ENCODE assay signal across 8 cellular contexts in the genomic region with DNA sequence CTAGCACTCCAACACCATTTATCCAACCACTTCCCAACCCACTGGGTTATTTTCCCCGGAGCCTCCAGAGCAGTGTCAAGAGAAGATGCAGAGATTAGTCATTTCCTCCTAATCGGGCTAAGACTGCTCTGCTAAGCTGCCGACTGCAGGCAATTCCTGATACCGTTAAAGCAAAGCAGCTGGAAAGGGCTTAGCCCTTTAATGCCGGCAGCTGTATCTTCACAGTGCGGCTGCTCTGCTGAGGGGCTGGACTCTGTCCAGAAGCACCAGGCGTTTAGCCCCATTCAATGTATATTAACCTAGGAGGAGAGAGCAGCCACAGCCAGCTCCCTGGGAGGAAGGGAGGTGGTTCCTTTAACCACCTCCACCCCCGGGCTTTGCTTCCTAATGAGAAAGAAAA. TPM values are rescaled to one million over a fixed set of nuclear protein-coding genes. Genes with fewer than 3 reads are reported as not detected.
DNase-seq lines count a peak whose midpoint lies in the region; TF ChIP-seq lines count a peak whose summit lies in the region.

No MANE protein-coding gene starts in this region.

- no peak overlapping the region for H4K8ac ChIP-seq in neuronal stem cell (ENCODE audit: low read depth, low read length)

- no peak for TF ChIP-seq POLR2A in thyroid gland (IDR thresholded peaks at IDR 0.05)

- WGBS in neuronal stem cell (ENCODE audit: extremely low coverage in 2 of 2, insufficient read length in 2 of 2, insufficient replicate concordance in 1 of 2), 2 donors, result no CpG with 5 or more reads among the region's 8 CpGs
- WGBS in thyroid gland, 2 donors, result 11 to 13% methylated on average over 8 of the region's 8 CpGs

- H3K4me1 ChIP-seq in neuronal stem cell (ENCODE audit: control insufficient read depth in 2 of 2, insufficient read depth in 1 of 2, low read depth in 1 of 2, low read length in 2 of 2) (peaks cover 0 to 23% of the 10 kb centered on the region in 2 donors), Karpas-422 (ENCODE audit: low read length) (no peaks in the 10 kb centered on the region), thyroid gland (no peaks in the 10 kb centered on the region)

- no peaks in the 10 kb centered on the region for H4K20me1 ChIP-seq in Karpas-422 (ENCODE audit: insufficient read depth, low read depth, low read length)

- H3K4ac ChIP-seq in neuronal stem cell (ENCODE audit: low read length), result no peak overlapping the region

- no peak overlapping the region for H2BK12ac ChIP-seq in neuronal stem cell (ENCODE audit: low read length)

- peaks cover 13 to 40% of the 10 kb centered on the region in 2 donors for H3K36me3 ChIP-seq in neuronal stem cell (replicated peaks in 1 of 2; ENCODE audit: control insufficient read depth in 2 of 2, insufficient read depth in 2 of 2, low read length in 2 of 2)
- H3K36me3 ChIP-seq in Karpas-422 (ENCODE audit: insufficient read depth, low read length), result peaks cover 4% of the 10 kb centered on the region; the same call in 1 of the 2 replicates
- H3K36me3 ChIP-seq in thyroid gland, result no peaks in the 10 kb centered on the region

- H2AK5ac ChIP-seq in neuronal stem cell (ENCODE audit: low read depth, low read length), result no peak overlapping the region

- no peaks in the 10 kb centered on the region for H3K79me1 ChIP-seq in neuronal stem cell (ENCODE audit: low read depth, low read length)

- no peak overlapping the region for H3K4me3 ChIP-seq in neuronal stem cell (ENCODE audit: low read length in 2 of 2)
- H3K4me3 ChIP-seq in Karpas-422 (ENCODE audit: low read length), result no peak overlapping the region
- no peak overlapping the region for H3K4me3 ChIP-seq in thyroid gland (replicated peaks in 1 of 3)

- DNase-seq in DMS79 treated with DMSO at 0.1 percent for 48 hours (lab: John Stamatoyannopoulos, UW), result peak; percentile 83
- peak; percentile 31 for DNase-seq in NCI-H446 treated with DMSO at 0.1 percent for 48 hours (lab: John Stamatoyannopoulos, UW)
- peak; percentile 85 for DNase-seq in ecto neural progenitor cell (ENCODE audit: low spot score)
- DNase-seq in neuronal stem cell (ENCODE audit: low spot score), result no peak
- no peak for DNase-seq in globus pallidus (ENCODE audit: low spot score)
- DNase-seq in Karpas-422, result no peak
- no peak for DNase-seq in thyroid gland
- DNase-seq in stimulated activated naive CD4-positive, alpha-beta T cell treated with Interleukin-2 at 50 U/mL for 16 hours (lab: John Stamatoyannopoulos, UW), result no peak

- H2AFZ ChIP-seq in neuronal stem cell (ENCODE audit: low read length), result no peak overlapping the region
- no peak overlapping the region for H2AFZ ChIP-seq in Karpas-422 (ENCODE audit: low read length)

- peak overlapping the region; percentile 1 for H3K18ac ChIP-seq in neuronal stem cell (ENCODE audit: low read length)

- H3K9ac ChIP-seq in neuronal stem cell (ENCODE audit: low read depth, low read length, poor library complexity) (no peak overlapping the region), Karpas-422 (ENCODE audit: low read length) (no peak overlapping the region)

- no peaks in the 10 kb centered on the region for H3K9me2 ChIP-seq in Karpas-422 (replicated peaks; ENCODE audit: insufficient read depth, low read length)

- no peak overlapping the region for H2BK120ac ChIP-seq in neuronal stem cell (ENCODE audit: low read depth, low read length)

- H2BK5ac ChIP-seq in neuronal stem cell (ENCODE audit: low read length), result no peak overlapping the region

- H3K4me2 ChIP-seq in neuronal stem cell (ENCODE audit: insufficient read depth, low read length, poor library complexity, severe bottlenecking), result peak overlapping the region; percentile 19
- no peak overlapping the region for H3K4me2 ChIP-seq in Karpas-422 (ENCODE audit: low read depth, low read length, poor library complexity, severe bottlenecking)

- H3K79me2 ChIP-seq in Karpas-422 (ENCODE audit: low read length), result no peaks in the 10 kb centered on the region

- no peak for TF ChIP-seq CTCF in thyroid gland (IDR thresholded peaks at IDR 0.05)

- no peak overlapping the region for H2BK15ac ChIP-seq in neuronal stem cell (ENCODE audit: low read length)

- H4K91ac ChIP-seq in neuronal stem cell (ENCODE audit: low read depth, low read length, poor library complexity), result no peak overlapping the region

- no peaks in the 10 kb centered on the region for H3K27me3 ChIP-seq in neuronal stem cell (ENCODE audit: control insufficient read depth in 3 of 3, insufficient read depth in 3 of 3, low read depth in 1 of 3, low read length in 3 of 3)
- no peaks in the 10 kb centered on the region for H3K27me3 ChIP-seq in Karpas-422 (ENCODE audit: low read length)
- no peaks in the 10 kb centered on the region for H3K27me3 ChIP-seq in thyroid gland

- intact Hi-C loops in thyroid gland (cut with DNase I), result no loop called here

- no peak overlapping the region for H3K14ac ChIP-seq in neuronal stem cell (ENCODE audit: low read length)

- H3K23ac ChIP-seq in neuronal stem cell (ENCODE audit: low read depth, low read length, poor library complexity), result no peak overlapping the region

- H3K9me3 ChIP-seq in neuronal stem cell (replicated peaks in 1 of 2; ENCODE audit: control insufficient read depth in 2 of 2, insufficient read depth in 1 of 2, low read depth in 1 of 2, low read length in 2 of 2) (no peaks in the 10 kb centered on the region), Karpas-422 (ENCODE audit: low read length) (no peaks in the 10 kb centered on the region), thyroid gland (no peaks in the 10 kb centered on the region)

- H3K27ac ChIP-seq in neuronal stem cell (replicated peaks; ENCODE audit: low read length) (peak overlapping the region; percentile 11), Karpas-422 (ENCODE audit: low read length) (no peak overlapping the region), thyroid gland (no peak overlapping the region)

RNA-seq across cellular contexts. Expression of a gene that starts 11.1 kb away (rescaled TPM):
- 0.03 TPM for polyA plus RNA-seq in neuronal stem cell (2013, experiment 1 of 2)
- 0.04 TPM for polyA plus RNA-seq in neuronal stem cell (2013, experiment 2 of 2)
- total RNA-seq in Karpas-422 (2014; rRNA removed; shearing (Covaris generic); ENCODE audit: low replicate concordance), result 0.04 and 0.79 TPM in 2 replicates
- total RNA-seq in thyroid gland, result not detected

RNA-seq across cellular contexts. Expression of a gene that starts 22.2 kb away (rescaled TPM):
- polyA plus RNA-seq in neuronal stem cell (2013, experiment 1 of 2), result 0.39 TPM
- polyA plus RNA-seq in neuronal stem cell (2013, experiment 2 of 2), result 0.58 TPM
- 0.97 and 4.5 TPM in 2 replicates for total RNA-seq in Karpas-422 (2014; rRNA removed; shearing (Covaris generic); ENCODE audit: low replicate concordance)
- total RNA-seq in thyroid gland, result 1 to 10 TPM in 3 of 4 donors, not detected in 1; 1.1 to 3.5 (median 2.0) TPM

RNA-seq across cellular contexts. Expression of a gene that starts 33.4 kb away (rescaled TPM):
- not detected for polyA plus RNA-seq in neuronal stem cell (2013, experiment 1 of 2)
- polyA plus RNA-seq in neuronal stem cell (2013, experiment 2 of 2), result not detected
- 0.07 and 0.63 TPM in 2 replicates for total RNA-seq in Karpas-422 (2014; rRNA removed; shearing (Covaris generic); ENCODE audit: low replicate concordance)
- total RNA-seq in thyroid gland, result under 1 TPM in 1 of 4 donors, not detected in 3; 0.67 TPM

RNA-seq across cellular contexts. Expression of a gene that starts 41.4 kb away (rescaled TPM):
- polyA plus RNA-seq in neuronal stem cell (2013, experiment 1 of 2), result 60.2 TPM
- 61.2 TPM for polyA plus RNA-seq in neuronal stem cell (2013, experiment 2 of 2)
- total RNA-seq in Karpas-422 (2014; rRNA removed; shearing (Covaris generic); ENCODE audit: low replicate concordance), result 44.0 and 78.6 TPM in 2 replicates
- total RNA-seq in thyroid gland, result 1 to 10 TPM; 4.0 to 7.2 (median 6.2) TPM

Comparison
In these comparisons a context has a peak if more than half of its experiments do, and no peak if none do; other contexts are left out.
1. DNase-seq: peak in DMS79 treated with DMSO at 0.1 percent for 48 hours (single experiment), NCI-H446 treated with DMSO at 0.1 percent for 48 hours (single experiment) and ecto neural progenitor cell (single experiment); none in neuronal stem cell (single experiment), globus pallidus (single experiment), Karpas-422 (single experiment), thyroid gland (0 of 2) and stimulated activated naive CD4-positive, alpha-beta T cell treated with Interleukin-2 at 50 U/mL for 16 hours (single experiment).